11 cellular contexts compared by ENCODE assay signal in the genomic region with DNA sequence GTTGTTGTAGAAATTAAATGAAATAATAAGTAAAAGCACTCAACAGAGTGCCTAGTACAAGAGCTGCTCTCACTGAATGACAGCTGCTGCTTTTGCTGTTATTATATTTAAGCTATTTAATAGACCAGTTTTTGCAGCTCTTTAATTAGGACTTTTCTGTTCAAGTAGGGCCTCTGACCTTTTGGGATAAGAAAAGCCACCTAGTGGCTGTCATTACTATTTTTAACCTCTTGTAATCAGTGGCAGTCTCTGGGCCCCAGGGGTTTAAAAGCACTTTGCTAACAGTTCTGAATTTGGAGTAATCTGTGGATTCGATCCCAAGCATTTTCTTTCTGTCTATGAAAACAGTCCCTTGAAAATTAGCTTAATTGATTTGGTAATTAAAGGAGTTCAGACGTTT.
A peak's percentile ranks its signal among the peaks of the same experiment; 100 is the strongest.
DNase-seq lines count a peak whose midpoint lies in the region; ATAC-seq and TF ChIP-seq lines count a peak whose summit lies in the region.
"Had no signal": no experiment of that assay in that cellular context is flagged by ENCODE, and none has a peak within 500 bp of the region (broad histone marks: within the 10 kb centered on the region; RNA-seq: fewer than 3 reads in every experiment).

No MANE protein-coding gene starts in this region.

- no peak for ATAC-seq in GM21723 (IDR thresholded peaks at IDR 0.05; ENCODE audit: unreplicated experiment)
- ATAC-seq in HG03045 (IDR thresholded peaks at IDR 0.05; ENCODE audit: unreplicated experiment) = no peak

- peaks cover 24% of the 10 kb centered on the region for H3K36me3 Mint-ChIP-seq in neural crest cell (ENCODE audit: low read depth)

- no peaks in the 10 kb centered on the region for H3K27me3 Mint-ChIP-seq in neural crest cell (ENCODE audit: low read depth)

- peak; percentile 1 for DNase-seq in NCI-H1694 (lab: John Stamatoyannopoulos, UW)
- DNase-seq in NCI-H1694 treated with DMSO at 0.1 percent for 48 hours (lab: John Stamatoyannopoulos, UW) = no peak
- DNase-seq in HCEC 1CT = peak; percentile 21
- DNase-seq in SK-MEL-5 (ENCODE audit: low read depth, low spot score) = peak; percentile 28
- DNase-seq in neural crest cell (ENCODE audit: low read depth, low spot score) = no peak
- DNase-seq in NOMO-1 (lab: John Stamatoyannopoulos, UW; ENCODE audit: unreplicated experiment in 2 of 2) = no peak
- DNase-seq: caudate nucleus; hypothalamus; stimulated activated CD4-positive, alpha-beta T cell treated with anti-CD3 and anti-CD28 coated beads, Interleukin-15, amount 100 ng/mL, for 24 hours had no signal

- in situ Hi-C loops in SK-MEL-5 (cut with HindIII; ENCODE audit: low pct_unique_long_range_greater_than_20kb, low sequenced_read_pairs) = no loop called here

- H3K27ac Mint-ChIP-seq in neural crest cell (ENCODE audit: unreplicated experiment) = no peak overlapping the region

- no peak overlapping the region for H3K4me3 Mint-ChIP-seq in neural crest cell

- peaks cover 39% of the 10 kb centered on the region for H3K4me1 Mint-ChIP-seq in neural crest cell

- TF ChIP-seq CTCF in neural crest cell (conservative IDR thresholded peaks at IDR 0.05) = peak; percentile 49

- H3K9me3 Mint-ChIP-seq in neural crest cell = peaks cover 28% of the 10 kb centered on the region

Comparison
In these comparisons a context has a peak if more than half of its experiments do, and no peak if none do; other contexts are left out.
1. DNase-seq: peak in NCI-H1694 (single experiment), HCEC 1CT (single experiment) and SK-MEL-5 (single experiment); none in NCI-H1694 treated with DMSO at 0.1 percent for 48 hours (single experiment), neural crest cell (single experiment) and NOMO-1 (0 of 2).